1 cellular context compared by ENCODE assay signal in the genomic region with DNA sequence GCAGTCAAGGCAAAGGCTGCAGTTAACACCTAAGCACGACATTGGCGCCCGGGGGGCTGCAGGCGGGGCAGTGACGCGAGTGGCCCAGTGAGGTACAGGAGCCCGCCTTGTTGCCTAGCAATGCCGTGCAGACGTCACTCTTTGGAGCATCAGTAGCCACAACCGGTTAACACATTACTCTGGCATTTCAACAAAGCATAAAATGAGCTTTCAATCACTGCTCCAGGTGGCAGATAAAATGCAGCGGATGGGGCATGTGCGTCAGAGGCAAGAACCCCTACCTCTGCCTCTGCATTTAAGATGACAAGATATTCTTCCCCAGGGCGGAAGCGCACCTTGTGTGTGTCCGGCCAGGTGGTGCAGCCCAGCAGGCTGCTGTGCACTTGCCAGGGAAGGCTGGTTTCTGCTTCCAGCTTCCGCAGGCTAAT.
A peak's percentile ranks its signal among the peaks of the same experiment; 100 is the strongest.
TF ChIP-seq lines count a peak whose summit lies in the region.

No MANE protein-coding gene starts in this region.

TF ChIP-seq in K562, 482 proteins besides CTCF, POLR2A, EP300 and RAD21:
- TF ChIP-seq TEAD4 (IDR thresholded peaks at IDR 0.05; ENCODE audit: low read length), result no peak
- no peak for TF ChIP-seq TEAD4 (CRISPR knock-in tag; IDR thresholded peaks at IDR 0.05; ENCODE audit: borderline replicate concordance)
- TF ChIP-seq RFX1 (IDR thresholded peaks at IDR 0.05), result peak; percentile 38
- TF ChIP-seq ZNF639 (CRISPR knock-in tag; conservative IDR thresholded peaks at IDR 0.05 in 1 of 2, IDR thresholded peaks at IDR 0.05 in 1 of 2), result 0 out of 4 replicates have a peak, but pooled peaks of 1 of the 2 experiments have one; percentile 22
- TF ChIP-seq ARID1B (IDR thresholded peaks at IDR 0.05), result no peak
- no peak for TF ChIP-seq ZNF263 (CRISPR knock-in tag; IDR thresholded peaks at IDR 0.05; ENCODE audit: borderline replicate concordance)
- TF ChIP-seq E2F5 (CRISPR knock-in tag; IDR thresholded peaks at IDR 0.05), result no peak
- no peak for TF ChIP-seq JUNB (CRISPR knock-in tag; conservative IDR thresholded peaks at IDR 0.05)
- TF ChIP-seq ATF1 (CRISPR knock-in tag; IDR thresholded peaks at IDR 0.05), result no peak
- TF ChIP-seq ATF1 (tag; IDR thresholded peaks at IDR 0.05), result peak; percentile 27; the same call in 1 of the 2 replicates
- TF ChIP-seq TSC22D4 (tag; IDR thresholded peaks at IDR 0.05), result no peak
